9 cellular contexts compared by ENCODE assay signal in the genomic region with DNA sequence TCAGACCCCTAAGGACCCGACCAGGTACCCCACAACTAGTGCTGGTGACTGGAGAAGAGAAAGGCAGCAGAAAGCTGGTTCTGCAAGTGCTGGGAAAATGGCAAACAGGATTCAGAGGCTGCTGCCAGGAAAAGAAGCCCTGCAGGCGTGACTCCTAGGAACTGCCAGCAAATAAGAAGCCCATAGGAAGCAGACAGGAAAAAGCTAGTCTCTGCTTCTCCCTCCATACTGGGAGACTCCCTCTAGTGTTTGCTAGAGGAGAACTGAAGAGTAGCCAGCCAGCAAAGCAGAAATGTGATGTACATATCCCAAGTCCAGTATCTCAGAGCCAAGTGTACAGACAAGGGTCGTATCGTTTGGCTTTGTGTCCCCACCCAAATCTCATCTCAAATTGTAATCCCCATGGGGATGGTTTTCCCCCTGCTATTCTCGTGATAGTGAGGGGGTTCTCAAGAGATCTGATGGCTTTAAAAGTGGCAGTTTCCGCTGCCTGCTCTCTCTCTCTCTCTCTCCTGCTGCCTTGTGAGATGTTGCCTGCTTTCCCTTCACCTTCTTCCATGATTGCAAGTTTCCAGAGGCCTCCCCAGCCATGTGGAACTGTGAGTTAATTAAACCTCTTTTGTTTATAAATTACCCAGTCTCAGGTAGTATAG. TPM values are rescaled to one million over a fixed set of nuclear protein-coding genes. Genes with fewer than 3 reads are reported as not detected.
DNase-seq lines count a peak whose midpoint lies in the region; FAIRE-seq and TF ChIP-seq lines count a peak whose summit lies in the region.
"Had no signal": no experiment of that assay in that cellular context is flagged by ENCODE, and none has a peak within 500 bp of the region (broad histone marks: within the 10 kb centered on the region; RNA-seq: fewer than 3 reads in every experiment).

No MANE protein-coding gene starts in this region.

- intact Hi-C loops in left ventricle myocardium inferior (cut with micrococcal nuclease): no loop called here

- H3K4me1 ChIP-seq in left ventricle myocardium inferior (no peaks in the 10 kb centered on the region), small intestine (ENCODE audit: control insufficient read depth in 2 of 2, insufficient read depth in 1 of 2, low read depth in 1 of 2, low read length in 1 of 2) (no peaks in the 10 kb centered on the region)

- H3K9me3 ChIP-seq in WERI-Rb-1 (ENCODE audit: severe bottlenecking): no peaks in the 10 kb centered on the region
- no peaks in the 10 kb centered on the region for H3K9me3 ChIP-seq in left ventricle myocardium inferior (replicated peaks)
- no peaks in the 10 kb centered on the region for H3K9me3 ChIP-seq in small intestine (ENCODE audit: control insufficient read depth, low read depth)

- H3K4me3 Mint-ChIP-seq in activated T-cell treated with anti-CD3 and anti-CD28 coated beads, Interleukin-2, amount 50 U/mL, for 24 hours: no peak overlapping the region
- H3K4me3 Mint-ChIP-seq: activated B cell treated with CpG ODN at 0.5 μM for 24 hours had no signal

- no peaks in the 10 kb centered on the region for H3K4me1 Mint-ChIP-seq in activated T-cell treated with anti-CD3 and anti-CD28 coated beads, Interleukin-2, amount 50 U/mL, for 24 hours (ENCODE audit: low read depth)
- H3K4me1 Mint-ChIP-seq: activated B cell treated with CpG ODN at 0.5 μM for 24 hours had no signal

- H3K36me3 ChIP-seq in WERI-Rb-1 (no peaks in the 10 kb centered on the region), left ventricle myocardium inferior (no peaks in the 10 kb centered on the region), small intestine (ENCODE audit: control insufficient read depth in 2 of 2, insufficient read depth in 2 of 2, low read length in 2 of 2) (no peaks in the 10 kb centered on the region)

- H3K27ac Mint-ChIP-seq in activated T-cell treated with anti-CD3 and anti-CD28 coated beads, Interleukin-2, amount 50 U/mL, for 24 hours: no peak overlapping the region
- H3K27ac Mint-ChIP-seq: activated B cell treated with CpG ODN at 0.5 μM for 24 hours had no signal

- H3K36me3 Mint-ChIP-seq in activated T-cell treated with anti-CD3 and anti-CD28 coated beads, Interleukin-2, amount 50 U/mL, for 24 hours (ENCODE audit: low read depth): no peaks in the 10 kb centered on the region

- no peaks in the 10 kb centered on the region for H3K27me3 Mint-ChIP-seq in activated T-cell treated with anti-CD3 and anti-CD28 coated beads, Interleukin-2, amount 50 U/mL, for 24 hours
- H3K27me3 Mint-ChIP-seq: activated B cell treated with CpG ODN at 0.5 μM for 24 hours had no signal

- peak; percentile 84 for DNase-seq in A172 (ENCODE audit: low spot score)
- DNase-seq in HTR-8/SVneo (ENCODE audit: insufficient read length, low spot score): peak; percentile 29
- no peak for DNase-seq in WERI-Rb-1
- DNase-seq in left ventricle myocardium inferior: no peak
- DNase-seq in small intestine: peak; percentile 40
- no peak for DNase-seq in central memory CD4-positive, alpha-beta T cell
- DNase-seq in activated T-cell treated with anti-CD3 and anti-CD28 coated beads, Interleukin-2, amount 50 U/mL, for 24 hours: no peak
- no peak for DNase-seq in GM10266 (ENCODE audit: extremely low spot score)
- DNase-seq: activated B cell treated with CpG ODN at 0.5 μM for 24 hours had no signal

- H3K9me3 Mint-ChIP-seq in activated T-cell treated with anti-CD3 and anti-CD28 coated beads, Interleukin-2, amount 50 U/mL, for 24 hours: peaks cover 15% of the 10 kb centered on the region

- H3K4me3 ChIP-seq in WERI-Rb-1 (ENCODE audit: low read depth, low read length) (no peak overlapping the region), left ventricle myocardium inferior (no peak overlapping the region), small intestine (ENCODE audit: low read depth in 1 of 2, low read length in 2 of 2) (no peak overlapping the region)

- no peak overlapping the region for H3K27ac ChIP-seq in WERI-Rb-1
- no peak overlapping the region for H3K27ac ChIP-seq in left ventricle myocardium inferior (replicated peaks)
- H3K27ac ChIP-seq in small intestine (ENCODE audit: low read depth in 1 of 2, low read length in 1 of 2): no peak overlapping the region

- TF ChIP-seq CTCF in WERI-Rb-1 (IDR thresholded peaks at IDR 0.05; ENCODE audit: low read depth, low read length) (peak; percentile 51), left ventricle myocardium inferior (IDR thresholded peaks at IDR 0.05; ENCODE audit: borderline replicate concordance) (peak; percentile 63), GM10266 (IDR thresholded peaks at IDR 0.05; ENCODE audit: control insufficient read depth, insufficient read depth, low read depth, missing control alignments) (no peak)

- no peak for FAIRE-seq in HTR-8/SVneo (lab: Jason Lieb, UNC)
- no peak for FAIRE-seq in small intestine (lab: Jason Lieb, UNC)

- H3K27me3 ChIP-seq in WERI-Rb-1 (ENCODE audit: insufficient read depth, low read depth, severe bottlenecking) (peaks cover 33% of the 10 kb centered on the region), left ventricle myocardium inferior (ENCODE audit: low read depth) (no peaks in the 10 kb centered on the region), small intestine (ENCODE audit: control insufficient read depth in 2 of 2, insufficient read depth in 2 of 2, low read length in 2 of 2) (no peaks in the 10 kb centered on the region)

- 30 to 43% (median 36%) methylated on average over 6 of the region's 6 CpGs for WGBS in small intestine, 3 donors

RNA-seq across cellular contexts. Expression of gene TUSC1, which starts 38.1 kb away (rescaled TPM):
- total RNA-seq in A172 (2014; rRNA removed; shearing (Covaris generic)): 27.3 and 31.2 TPM in 2 replicates
- total RNA-seq in left ventricle myocardium inferior: 9.2 TPM
- 10 to 100 TPM in 1 of 3 donors, 1 to 10 TPM in 2; 7.8 to 12.2 (median 8.3) TPM for polyA plus RNA-seq in small intestine

Comparison
In these comparisons a context has a peak if more than half of its experiments do, and no peak if none do; other contexts are left out.
1. DNase-seq: peak in A172 (single experiment), HTR-8/SVneo (single experiment) and small intestine (single experiment); none in WERI-Rb-1 (single experiment), left ventricle myocardium inferior (single experiment), central memory CD4-positive, alpha-beta T cell (single experiment), activated T-cell treated with anti-CD3 and anti-CD28 coated beads, Interleukin-2, amount 50 U/mL, for 24 hours (single experiment) and GM10266 (single experiment).